26 cellular contexts compared by ENCODE assay signal in the genomic region with DNA sequence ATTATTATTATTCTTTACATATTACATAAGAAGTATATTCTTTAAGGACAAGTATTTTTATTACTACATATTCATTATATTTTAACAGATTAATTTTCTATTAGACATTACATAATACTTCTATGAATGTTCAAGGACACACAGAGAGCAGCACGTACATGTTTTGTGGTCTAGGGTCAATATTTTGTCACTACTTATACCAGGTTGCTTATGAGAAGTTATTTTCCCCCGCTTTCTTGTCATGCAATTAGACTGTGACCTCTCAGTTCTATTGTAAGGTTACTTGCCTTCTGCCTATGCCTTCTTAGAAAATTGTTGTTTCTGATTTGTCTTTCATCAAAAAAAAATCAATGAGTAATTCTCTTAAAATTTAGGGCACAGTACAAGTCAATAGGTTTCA. TPM values are rescaled to one million over a fixed set of nuclear protein-coding genes. Genes with fewer than 3 reads are reported as not detected.
"Had no signal": no experiment of that assay in that cellular context is flagged by ENCODE, and none has a peak within 500 bp of the region (broad histone marks: within the 10 kb centered on the region; RNA-seq: fewer than 3 reads in every experiment).

No MANE protein-coding gene starts in this region.

- H3K4me3 Mint-ChIP-seq: natural killer cell; nephron; neural progenitor cell; stimulated activated effector memory CD8-positive, alpha-beta T cell treated with anti-CD3 and anti-CD28 coated beads, Interleukin-12 subunit alpha, Interleukin-12 subunit beta, amount 100 ng/mL, for 72 hours; stimulated activated naive B cell treated with anti-CD40 and anti-IgM and Interleukin-4, amounts not matched to agents 10 μg/mL and 1 μg/mL and 100 μg/mL, for 72 hours; stimulated activated naive CD8-positive, alpha-beta T cell treated with anti-CD3 and anti-CD28 coated beads, Interleukin-15, Interleukin-2, amounts not matched to agents 100 ng/mL and 50 ng/mL, for 24 hours had no signal

- H3K27ac Mint-ChIP-seq: natural killer cell; nephron; neural progenitor cell; progenitor cell of endocrine pancreas; stimulated activated effector memory CD8-positive, alpha-beta T cell treated with anti-CD3 and anti-CD28 coated beads, Interleukin-12 subunit alpha, Interleukin-12 subunit beta, amount 100 ng/mL, for 72 hours; stimulated activated naive B cell treated with anti-CD40 and anti-IgM and Interleukin-4, amounts not matched to agents 10 μg/mL and 1 μg/mL and 100 μg/mL, for 72 hours; stimulated activated naive CD8-positive, alpha-beta T cell treated with anti-CD3 and anti-CD28 coated beads, Interleukin-15, Interleukin-2, amounts not matched to agents 100 ng/mL and 50 ng/mL, for 24 hours had no signal

- H3K36me3 Mint-ChIP-seq: natural killer cell; neural progenitor cell; stimulated activated effector memory CD8-positive, alpha-beta T cell treated with anti-CD3 and anti-CD28 coated beads, Interleukin-12 subunit alpha, Interleukin-12 subunit beta, amount 100 ng/mL, for 72 hours; stimulated activated naive B cell treated with anti-CD40 and anti-IgM and Interleukin-4, amounts not matched to agents 10 μg/mL and 1 μg/mL and 100 μg/mL, for 72 hours had no signal

- DNase-seq: natural killer cell; occipital lobe; ovary; posterior cingulate gyrus; psoas muscle; right cardiac atrium; right lobe of liver; sigmoid colon; small intestine; stimulated activated CD4-positive, alpha-beta T cell treated with anti-CD3 and anti-CD28 coated beads, Interleukin-15, amount 100 ng/mL, for 24 hours; stimulated activated CD4-positive, alpha-beta T cell treated with anti-CD3 and anti-CD28 coated beads, Interleukin-2, amount 100 ng/mL, for 24 hours; stimulated activated CD4-positive, alpha-beta T cell treated with anti-CD3 and anti-CD28 coated beads, Interleukin-2, amount 100 ng/mL, for 48 hours; stimulated activated CD4-positive, alpha-beta T cell treated with anti-CD3 and anti-CD28 coated beads, Interleukin-4, amount 100 ng/mL, for 24 hours; stimulated activated naive B cell treated with anti-CD40 and anti-IgM and Interleukin-4, amounts not matched to agents 10 μg/mL and 1 μg/mL and 100 μg/mL, for 72 hours; stimulated activated naive CD4-positive, alpha-beta T cell treated with Interleukin-2 at 50 U/mL for 16 hours; stomach; thyroid gland; trophoblast cell; upper lobe of left lung had no signal

- H3K27me3 Mint-ChIP-seq: progenitor cell of endocrine pancreas; stimulated activated naive B cell treated with anti-CD40 and anti-IgM and Interleukin-4, amounts not matched to agents 10 μg/mL and 1 μg/mL and 100 μg/mL, for 72 hours; stimulated activated naive CD8-positive, alpha-beta T cell treated with anti-CD3 and anti-CD28 coated beads, Interleukin-15, Interleukin-2, amounts not matched to agents 100 ng/mL and 50 ng/mL, for 24 hours had no signal

- H3K9me3 Mint-ChIP-seq: nephron; neural progenitor cell; stimulated activated naive B cell treated with anti-CD40 and anti-IgM and Interleukin-4, amounts not matched to agents 10 μg/mL and 1 μg/mL and 100 μg/mL, for 72 hours had no signal

- ATAC-seq: natural killer cell; psoas muscle; right cardiac atrium; stimulated activated effector memory CD8-positive, alpha-beta T cell treated with anti-CD3 and anti-CD28 coated beads, Interleukin-12 subunit alpha, Interleukin-12 subunit beta, amount 100 ng/mL, for 72 hours; stimulated activated naive B cell treated with anti-CD40 and anti-IgM and Interleukin-4, amounts not matched to agents 10 μg/mL and 1 μg/mL and 100 μg/mL, for 72 hours had no signal

- FAIRE-seq: urothelium cell line had no signal

- H3K4me1 Mint-ChIP-seq: natural killer cell; nephron; neural progenitor cell; stimulated activated effector memory CD8-positive, alpha-beta T cell treated with anti-CD3 and anti-CD28 coated beads, Interleukin-12 subunit alpha, Interleukin-12 subunit beta, amount 100 ng/mL, for 72 hours; stimulated activated naive B cell treated with anti-CD40 and anti-IgM and Interleukin-4, amounts not matched to agents 10 μg/mL and 1 μg/mL and 100 μg/mL, for 72 hours had no signal

RNA-seq across cellular contexts. Expression of gene BCHE, which starts 21.5 kb away (rescaled TPM):
- total RNA-seq: natural killer cell, osteoblast had no signal
